In the genomic region with DNA sequence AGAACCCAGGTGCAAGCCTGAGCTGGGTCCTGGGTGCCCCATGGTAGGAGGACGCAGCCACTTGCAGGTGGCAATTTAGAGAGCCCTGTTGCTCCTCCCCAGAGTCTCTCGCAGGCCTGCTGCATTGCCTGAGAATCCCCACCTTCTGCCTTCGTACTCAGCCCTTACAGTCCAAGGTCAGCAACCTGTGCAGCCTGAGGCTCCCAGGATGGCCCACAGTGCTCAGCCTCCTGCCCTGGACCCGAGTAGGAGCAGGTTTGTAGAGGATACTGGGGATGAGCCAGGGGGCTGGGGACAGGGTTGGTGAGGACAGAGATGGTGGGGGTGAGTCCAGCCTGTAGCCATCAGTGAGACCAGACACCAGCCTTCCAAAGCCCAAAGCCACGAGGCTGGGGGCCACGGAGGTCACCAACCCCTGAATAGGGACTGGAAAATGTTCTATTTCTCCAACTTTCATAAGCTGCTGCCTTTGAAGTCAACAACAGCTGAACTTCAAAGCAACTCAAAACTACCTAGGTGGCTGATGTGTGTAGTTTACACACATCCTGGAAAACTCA, we compare ENCODE assay signal across 22 cellular contexts.
DNase-seq lines count a peak whose midpoint lies in the region; ATAC-seq and TF ChIP-seq lines count a peak whose summit lies in the region.
"Had no signal": no experiment of that assay in that cellular context is flagged by ENCODE, and none has a peak within 500 bp of the region (broad histone marks: within the 10 kb centered on the region; RNA-seq: fewer than 3 reads in every experiment).

No MANE protein-coding gene starts in this region.

- no peak overlapping the region for H3K4me2 ChIP-seq in neuronal stem cell (ENCODE audit: insufficient read depth, low read length, poor library complexity, severe bottlenecking)

- in situ Hi-C loops in transverse colon (cut with MboI; ENCODE audit: low pct_ligation_motif_present in 1 of 4, low pct_unique_long_range_greater_than_20kb in 1 of 4, low sequenced_read_pairs in 3 of 4) = no loop called here

- no peak overlapping the region for H3K4me3 ChIP-seq in endodermal cell (ENCODE audit: low read length)
- H3K4me3 ChIP-seq in neuronal stem cell (ENCODE audit: low read length in 2 of 2) = no peak overlapping the region
- H3K4me3 ChIP-seq in transverse colon = no peak overlapping the region
- H3K4me3 ChIP-seq: adrenal gland; BLaER1 treated with 17β-estradiol and CSF1 and Interleukin-3, amounts not matched to agents 10 nM and 100 nM; prostate gland had no signal

- no peak overlapping the region for H3K4ac ChIP-seq in neuronal stem cell (ENCODE audit: low read length)

- no peak overlapping the region for H3K4me3 Mint-ChIP-seq in activated naive CD4-positive, alpha-beta T cell treated with anti-CD3 and anti-CD28 coated beads, Interleukin-2, amount 10 ng/mL, durations not matched to agents 7 days and 5 days
- no peak overlapping the region for H3K4me3 Mint-ChIP-seq in endodermal cell

- no peak overlapping the region for H3K9ac ChIP-seq in endodermal cell (ENCODE audit: extremely low read depth, low read length, poor library complexity, severe bottlenecking)
- no peak overlapping the region for H3K9ac ChIP-seq in neuronal stem cell (ENCODE audit: low read depth, low read length, poor library complexity)

- WGBS in endodermal cell (ENCODE audit: insufficient coverage in 1 of 2, insufficient read length in 1 of 2), 2 experiments = 80 to 93% methylated on average over 1 to 6 of the region's 6 CpGs
- WGBS in neuronal stem cell (ENCODE audit: extremely low coverage in 2 of 2, insufficient read length in 2 of 2, insufficient replicate concordance in 1 of 2), 2 donors = no CpG with 5 or more reads among the region's 6 CpGs
- 60 to 89% methylated on average over 1 to 6 of the region's 6 CpGs for WGBS in transverse colon (ENCODE audit: low coverage in 1 of 2), 2 donors

- peak overlapping the region; percentile 33 for H2AK5ac ChIP-seq in neuronal stem cell (ENCODE audit: low read depth, low read length)

- peak overlapping the region; percentile 62 for H3K18ac ChIP-seq in neuronal stem cell (ENCODE audit: low read length)

- no peaks in the 10 kb centered on the region for H3K36me3 Mint-ChIP-seq in activated naive CD4-positive, alpha-beta T cell treated with anti-CD3 and anti-CD28 coated beads, Interleukin-2, amount 10 ng/mL, durations not matched to agents 7 days and 5 days
- peaks cover 15% of the 10 kb centered on the region for H3K36me3 Mint-ChIP-seq in endodermal cell (ENCODE audit: low read depth)

- no peak overlapping the region for H3K27ac Mint-ChIP-seq in activated naive CD4-positive, alpha-beta T cell treated with anti-CD3 and anti-CD28 coated beads, Interleukin-2, amount 10 ng/mL, durations not matched to agents 7 days and 5 days
- no peak overlapping the region for H3K27ac Mint-ChIP-seq in endodermal cell

- TF ChIP-seq CTCF in endodermal cell (conservative IDR thresholded peaks at IDR 0.05) = no peak
- TF ChIP-seq CTCF in transverse colon (IDR thresholded peaks at IDR 0.05) = no peak

- H3K14ac ChIP-seq in neuronal stem cell (ENCODE audit: low read length) = peak overlapping the region; percentile 32

- no peak overlapping the region for H2AFZ ChIP-seq in neuronal stem cell (ENCODE audit: low read length)

- CTCF ChIA-PET in activated naive CD4-positive, alpha-beta T cell treated with anti-CD3 and anti-CD28 coated beads, Interleukin-2, amount 10 ng/mL, durations not matched to agents 7 days and 5 days (lab: Charles Lee) = interaction anchor here (1.4 to 3.0 kb wide), 2 partner anchors 9 to 385 kb away, joined by 6 to 19 read pairs; no protein-coding TSS in a partner anchor

- H3K27me3 ChIP-seq in endodermal cell (ENCODE audit: control insufficient read depth, insufficient read depth, low read length, poor library complexity, severe bottlenecking) (no peaks in the 10 kb centered on the region), neuronal stem cell (ENCODE audit: control insufficient read depth in 3 of 3, insufficient read depth in 3 of 3, low read depth in 1 of 3, low read length in 3 of 3) (no peaks in the 10 kb centered on the region), transverse colon (no peaks in the 10 kb centered on the region)
- H3K27me3 ChIP-seq: adrenal gland; BLaER1 treated with 17β-estradiol and CSF1 and Interleukin-3, amounts not matched to agents 10 nM and 100 nM; brain microvascular endothelial cell had no signal

- no peak overlapping the region for H2BK5ac ChIP-seq in neuronal stem cell (ENCODE audit: low read length)

- intact Hi-C loops in transverse colon (cut with DNase I; ENCODE audit: low total_unique reads) = no loop called here
- intact Hi-C loops in left colon (cut with DNase I, micrococcal nuclease) = loop anchor here in 1 of 2 donors (10.0 kb wide), 2 partner anchors 90 to 250 kb away; a partner anchor contains a TSS

- no peak overlapping the region for H3K23ac ChIP-seq in neuronal stem cell (ENCODE audit: low read depth, low read length, poor library complexity)

- no peaks in the 10 kb centered on the region for H3K9me3 ChIP-seq in endodermal cell (ENCODE audit: control insufficient read depth, low read length)
- no peaks in the 10 kb centered on the region for H3K9me3 ChIP-seq in neuronal stem cell (replicated peaks in 1 of 2; ENCODE audit: control insufficient read depth in 2 of 2, insufficient read depth in 1 of 2, low read depth in 1 of 2, low read length in 2 of 2)
- H3K9me3 ChIP-seq in transverse colon = no peaks in the 10 kb centered on the region
- H3K9me3 ChIP-seq: adrenal gland; BLaER1 treated with 17β-estradiol and CSF1 and Interleukin-3, amounts not matched to agents 10 nM and 100 nM; Caco-2; prostate gland had no signal

- no peak overlapping the region for H4K8ac ChIP-seq in neuronal stem cell (ENCODE audit: low read depth, low read length)

- no peak for TF ChIP-seq POLR2A in transverse colon (IDR thresholded peaks at IDR 0.05)

- peaks cover 8% of the 10 kb centered on the region for H3K27me3 Mint-ChIP-seq in activated naive CD4-positive, alpha-beta T cell treated with anti-CD3 and anti-CD28 coated beads, Interleukin-2, amount 10 ng/mL, durations not matched to agents 7 days and 5 days
- H3K27me3 Mint-ChIP-seq in endodermal cell (ENCODE audit: insufficient read depth) = no peaks in the 10 kb centered on the region

- H3K4me1 ChIP-seq in endodermal cell (ENCODE audit: control insufficient read depth, insufficient read depth, low read length) (no peaks in the 10 kb centered on the region), neuronal stem cell (ENCODE audit: control insufficient read depth in 2 of 2, insufficient read depth in 1 of 2, low read depth in 1 of 2, low read length in 2 of 2) (peaks cover 0 to 6% of the 10 kb centered on the region in 2 donors), transverse colon (peaks cover 0 to 21% (median 10%) of the 10 kb centered on the region in 4 donors)
- H3K4me1 ChIP-seq: adrenal gland, Caco-2, prostate gland had no signal

- H2BK15ac ChIP-seq in neuronal stem cell (ENCODE audit: low read length) = peak overlapping the region; percentile 31

- ATAC-seq in GM21737 (IDR thresholded peaks at IDR 0.05; ENCODE audit: unreplicated experiment) = no peak
- no peak for ATAC-seq in left colon

- peak overlapping the region; percentile 41 for H4K91ac ChIP-seq in neuronal stem cell (ENCODE audit: low read depth, low read length, poor library complexity)

- no peaks in the 10 kb centered on the region for H3K79me1 ChIP-seq in neuronal stem cell (ENCODE audit: low read depth, low read length)

- no peak overlapping the region for H2BK12ac ChIP-seq in neuronal stem cell (ENCODE audit: low read length)

- TF ChIP-seq EP300 in transverse colon (IDR thresholded peaks at IDR 0.05; ENCODE audit: low read depth) = no peak

- H3K27ac ChIP-seq in endodermal cell (ENCODE audit: low read depth, low read length) = no peak overlapping the region
- no peak overlapping the region for H3K27ac ChIP-seq in neuronal stem cell (replicated peaks; ENCODE audit: low read length)
- H3K27ac ChIP-seq in transverse colon = peak overlapping the region; percentile 8 to 78 (median 43)
- H3K27ac ChIP-seq: adrenal gland, brain microvascular endothelial cell had no signal

- peaks cover 4% of the 10 kb centered on the region for H3K4me1 Mint-ChIP-seq in activated naive CD4-positive, alpha-beta T cell treated with anti-CD3 and anti-CD28 coated beads, Interleukin-2, amount 10 ng/mL, durations not matched to agents 7 days and 5 days
- H3K4me1 Mint-ChIP-seq in endodermal cell = no peaks in the 10 kb centered on the region

- H3K9me3 Mint-ChIP-seq in activated naive CD4-positive, alpha-beta T cell treated with anti-CD3 and anti-CD28 coated beads, Interleukin-2, amount 10 ng/mL, durations not matched to agents 7 days and 5 days = no peaks in the 10 kb centered on the region
- H3K9me3 Mint-ChIP-seq in endodermal cell = no peaks in the 10 kb centered on the region
- H3K9me3 Mint-ChIP-seq: nephron progenitor cell had no signal

- H2BK120ac ChIP-seq in neuronal stem cell (ENCODE audit: low read depth, low read length) = no peak overlapping the region

- H3K36me3 ChIP-seq in endodermal cell (ENCODE audit: control insufficient read depth, insufficient read depth, low read length) (peaks cover 17% of the 10 kb centered on the region), neuronal stem cell (replicated peaks in 1 of 2; ENCODE audit: control insufficient read depth in 2 of 2, insufficient read depth in 2 of 2, low read length in 2 of 2) (peaks cover 0 to 33% of the 10 kb centered on the region in 2 donors), transverse colon (no peaks in the 10 kb centered on the region)
- H3K36me3 ChIP-seq: brain microvascular endothelial cell, prostate gland had no signal

- peak; percentile 11 for DNase-seq in activated naive CD4-positive, alpha-beta T cell treated with anti-CD3 and anti-CD28 coated beads, Interleukin-2, amount 10 ng/mL, durations not matched to agents 7 days and 5 days
- DNase-seq in activated naive CD4-positive, alpha-beta T cell treated with Interleukin-2 at 50 U/mL for 16 hours = no peak
- DNase-seq in endodermal cell (peak; percentile 39), neuronal stem cell (ENCODE audit: low spot score) (no peak), transverse colon (no peak), occipital lobe (lab: John Stamatoyannopoulos, UW) (no peak), left colon (no peak)
- DNase-seq: brain microvascular endothelial cell; Caco-2; DMS79; effector CD8-positive, alpha-beta T cell; erythroblast; foreskin fibroblast; NCI-H1417 treated with DMSO at 0.1 percent for 48 hours; NCI-H2081 treated with DMSO at 0.1 percent for 48 hours; NCI-H446; nephron progenitor cell; T-helper 9 cell had no signal

Comparison
In these comparisons a context has a peak if more than half of its experiments do, and no peak if none do; other contexts are left out.
1. DNase-seq: peak in activated naive CD4-positive, alpha-beta T cell treated with anti-CD3 and anti-CD28 coated beads, Interleukin-2, amount 10 ng/mL, durations not matched to agents 7 days and 5 days (single experiment) and endodermal cell (single experiment); none in activated naive CD4-positive, alpha-beta T cell treated with Interleukin-2 at 50 U/mL for 16 hours (single experiment), neuronal stem cell (single experiment), transverse colon (single experiment), occipital lobe (single experiment) and left colon (0 of 2).
2. H3K27ac ChIP-seq: peak in transverse colon (4 of 4); none in endodermal cell (single experiment) and neuronal stem cell (single experiment).